ENCODE assay signal across 1 cellular context in genomic region chr7:149868638-149869290, GRCh38.
TF ChIP-seq lines count a peak whose summit lies in the region.

No MANE protein-coding gene starts in this region.

TF ChIP-seq in H1, 55 proteins besides CTCF, POLR2A, EP300 and RAD21:
- no peak for TF ChIP-seq CHD2 (IDR thresholded peaks at IDR 0.05; ENCODE audit: low read length)
- TF ChIP-seq POLR2AphosphoS5 (IDR thresholded peaks at IDR 0.05; ENCODE audit: low read depth, low read length): no peak
- TF ChIP-seq JUND (IDR thresholded peaks at IDR 0.05; ENCODE audit: low read length): no peak
- TF ChIP-seq NRF1 (IDR thresholded peaks at IDR 0.05; ENCODE audit: low read depth, low read length): no peak
- no peak for TF ChIP-seq MAFK (IDR thresholded peaks at IDR 0.05; ENCODE audit: low read depth, low read length)
- TF ChIP-seq ASH2L (IDR thresholded peaks at IDR 0.05; ENCODE audit: low read length): no peak
- TF ChIP-seq CEBPB (IDR thresholded peaks at IDR 0.05; ENCODE audit: low read depth, low read length): no peak
- no peak for TF ChIP-seq TBP (IDR thresholded peaks at IDR 0.05; ENCODE audit: low read depth, low read length)
- TF ChIP-seq HDAC2 (IDR thresholded peaks at IDR 0.05; ENCODE audit: borderline replicate concordance in 1 of 2, low read depth in 2 of 2, low read length in 2 of 2): no peak
- no peak for TF ChIP-seq CTBP2 (IDR thresholded peaks at IDR 0.05; ENCODE audit: borderline replicate concordance, insufficient read depth, insufficient read length, low read length)
- no peak for TF ChIP-seq TCF12 (IDR thresholded peaks at IDR 0.05; ENCODE audit: low read depth, low read length)
- TF ChIP-seq, protein P1, sequence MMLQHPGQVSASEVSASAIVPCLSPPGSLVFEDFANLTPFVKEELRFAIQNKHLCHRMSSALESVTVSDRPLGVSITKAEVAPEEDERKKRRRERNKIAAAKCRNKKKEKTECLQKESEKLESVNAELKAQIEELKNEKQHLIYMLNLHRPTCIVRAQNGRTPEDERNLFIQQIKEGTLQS (IDR thresholded peaks at IDR 0.05; ENCODE audit: insufficient read depth, low read depth, low read length): no peak
- TF ChIP-seq EGR1 (IDR thresholded peaks at IDR 0.05; ENCODE audit: borderline replicate concordance, low read depth, low read length): no peak
- no peak for TF ChIP-seq CREB1 (IDR thresholded peaks at IDR 0.05)
- TF ChIP-seq ATF2 (IDR thresholded peaks at IDR 0.05; ENCODE audit: low read length): no peak
- TF ChIP-seq BACH1 (IDR thresholded peaks at IDR 0.05; ENCODE audit: low read length): no peak
- TF ChIP-seq, protein P2, sequence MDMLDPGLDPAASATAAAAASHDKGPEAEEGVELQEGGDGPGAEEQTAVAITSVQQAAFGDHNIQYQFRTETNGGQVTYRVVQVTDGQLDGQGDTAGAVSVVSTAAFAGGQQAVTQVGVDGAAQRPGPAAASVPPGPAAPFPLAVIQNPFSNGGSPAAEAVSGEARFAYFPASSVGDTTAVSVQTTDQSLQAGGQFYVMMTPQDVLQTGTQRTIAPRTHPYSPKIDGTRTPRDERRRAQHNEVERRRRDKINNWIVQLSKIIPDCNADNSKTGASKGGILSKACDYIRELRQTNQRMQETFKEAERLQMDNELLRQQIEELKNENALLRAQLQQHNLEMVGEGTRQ (IDR thresholded peaks at IDR 0.05; ENCODE audit: low read length): no peak
- TF ChIP-seq, protein P3, sequence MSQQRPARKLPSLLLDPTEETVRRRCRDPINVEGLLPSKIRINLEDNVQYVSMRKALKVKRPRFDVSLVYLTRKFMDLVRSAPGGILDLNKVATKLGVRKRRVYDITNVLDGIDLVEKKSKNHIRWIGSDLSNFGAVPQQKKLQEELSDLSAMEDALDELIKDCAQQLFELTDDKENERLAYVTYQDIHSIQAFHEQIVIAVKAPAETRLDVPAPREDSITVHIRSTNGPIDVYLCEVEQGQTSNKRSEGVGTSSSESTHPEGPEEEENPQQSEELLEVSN (IDR thresholded peaks at IDR 0.05): no peak
